ENCODE assay signal across 2 cellular contexts in genomic region chr1:54230507-54231339, GRCh38.
TF ChIP-seq lines count a peak whose summit lies in the region.

No MANE protein-coding gene starts in this region.

TF ChIP-seq in HepG2, 621 proteins besides CTCF, POLR2A, EP300 and RAD21 (continues in another document):
- TF ChIP-seq GATAD2A (CRISPR knock-in tag; IDR thresholded peaks at IDR 0.05) = no peak
- TF ChIP-seq SOX5 (CRISPR knock-in tag; IDR thresholded peaks at IDR 0.05; ENCODE audit: borderline replicate concordance) = no peak
- no peak for TF ChIP-seq ZNF280B (CRISPR knock-in tag; IDR thresholded peaks at IDR 0.05; ENCODE audit: borderline replicate concordance)
- TF ChIP-seq, protein P1, sequence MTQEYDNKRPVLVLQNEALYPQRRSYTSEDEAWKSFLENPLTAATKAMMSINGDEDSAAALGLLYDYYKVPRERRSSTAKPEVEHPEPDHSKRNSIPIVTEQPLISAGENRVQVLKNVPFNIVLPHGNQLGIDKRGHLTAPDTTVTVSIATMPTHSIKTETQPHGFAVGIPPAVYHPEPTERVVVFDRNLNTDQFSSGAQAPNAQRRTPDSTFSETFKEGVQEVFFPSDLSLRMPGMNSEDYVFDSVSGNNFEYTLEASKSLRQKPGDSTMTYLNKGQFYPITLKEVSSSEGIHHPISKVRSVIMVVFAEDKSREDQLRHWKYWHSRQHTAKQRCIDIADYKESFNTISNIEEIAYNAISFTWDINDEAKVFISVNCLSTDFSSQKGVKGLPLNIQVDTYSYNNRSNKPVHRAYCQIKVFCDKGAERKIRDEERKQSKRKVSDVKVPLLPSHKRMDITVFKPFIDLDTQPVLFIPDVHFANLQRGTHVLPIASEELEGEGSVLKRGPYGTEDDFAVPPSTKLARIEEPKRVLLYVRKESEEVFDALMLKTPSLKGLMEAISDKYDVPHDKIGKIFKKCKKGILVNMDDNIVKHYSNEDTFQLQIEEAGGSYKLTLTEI (CRISPR knock-in tag; conservative IDR thresholded peaks at IDR 0.05) = no peak
- TF ChIP-seq ZNF136 (CRISPR knock-in tag; IDR thresholded peaks at IDR 0.05; ENCODE audit: low read depth) = no peak
- TF ChIP-seq SMAD1 (CRISPR knock-in tag; IDR thresholded peaks at IDR 0.05; ENCODE audit: borderline replicate concordance, low read depth) = no peak
- TF ChIP-seq TBP (CRISPR knock-in tag; IDR thresholded peaks at IDR 0.05) = no peak
- TF ChIP-seq ZNF18 (CRISPR knock-in tag; IDR thresholded peaks at IDR 0.05; ENCODE audit: insufficient replicate concordance) = no peak
- TF ChIP-seq, protein P2, sequence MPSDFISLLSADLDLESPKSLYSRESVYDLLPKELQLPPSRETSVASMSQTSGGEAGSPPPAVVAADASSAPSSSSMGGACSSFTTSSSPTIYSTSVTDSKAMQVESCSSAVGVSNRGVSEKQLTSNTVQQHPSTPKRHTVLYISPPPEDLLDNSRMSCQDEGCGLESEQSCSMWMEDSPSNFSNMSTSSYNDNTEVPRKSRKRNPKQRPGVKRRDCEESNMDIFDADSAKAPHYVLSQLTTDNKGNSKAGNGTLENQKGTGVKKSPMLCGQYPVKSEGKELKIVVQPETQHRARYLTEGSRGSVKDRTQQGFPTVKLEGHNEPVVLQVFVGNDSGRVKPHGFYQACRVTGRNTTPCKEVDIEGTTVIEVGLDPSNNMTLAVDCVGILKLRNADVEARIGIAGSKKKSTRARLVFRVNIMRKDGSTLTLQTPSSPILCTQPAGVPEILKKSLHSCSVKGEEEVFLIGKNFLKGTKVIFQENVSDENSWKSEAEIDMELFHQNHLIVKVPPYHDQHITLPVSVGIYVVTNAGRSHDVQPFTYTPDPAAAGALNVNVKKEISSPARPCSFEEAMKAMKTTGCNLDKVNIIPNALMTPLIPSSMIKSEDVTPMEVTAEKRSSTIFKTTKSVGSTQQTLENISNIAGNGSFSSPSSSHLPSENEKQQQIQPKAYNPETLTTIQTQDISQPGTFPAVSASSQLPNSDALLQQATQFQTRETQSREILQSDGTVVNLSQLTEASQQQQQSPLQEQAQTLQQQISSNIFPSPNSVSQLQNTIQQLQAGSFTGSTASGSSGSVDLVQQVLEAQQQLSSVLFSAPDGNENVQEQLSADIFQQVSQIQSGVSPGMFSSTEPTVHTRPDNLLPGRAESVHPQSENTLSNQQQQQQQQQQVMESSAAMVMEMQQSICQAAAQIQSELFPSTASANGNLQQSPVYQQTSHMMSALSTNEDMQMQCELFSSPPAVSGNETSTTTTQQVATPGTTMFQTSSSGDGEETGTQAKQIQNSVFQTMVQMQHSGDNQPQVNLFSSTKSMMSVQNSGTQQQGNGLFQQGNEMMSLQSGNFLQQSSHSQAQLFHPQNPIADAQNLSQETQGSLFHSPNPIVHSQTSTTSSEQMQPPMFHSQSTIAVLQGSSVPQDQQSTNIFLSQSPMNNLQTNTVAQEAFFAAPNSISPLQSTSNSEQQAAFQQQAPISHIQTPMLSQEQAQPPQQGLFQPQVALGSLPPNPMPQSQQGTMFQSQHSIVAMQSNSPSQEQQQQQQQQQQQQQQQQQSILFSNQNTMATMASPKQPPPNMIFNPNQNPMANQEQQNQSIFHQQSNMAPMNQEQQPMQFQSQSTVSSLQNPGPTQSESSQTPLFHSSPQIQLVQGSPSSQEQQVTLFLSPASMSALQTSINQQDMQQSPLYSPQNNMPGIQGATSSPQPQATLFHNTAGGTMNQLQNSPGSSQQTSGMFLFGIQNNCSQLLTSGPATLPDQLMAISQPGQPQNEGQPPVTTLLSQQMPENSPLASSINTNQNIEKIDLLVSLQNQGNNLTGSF (CRISPR knock-in tag; IDR thresholded peaks at IDR 0.05) = no peak
- TF ChIP-seq, protein P3, sequence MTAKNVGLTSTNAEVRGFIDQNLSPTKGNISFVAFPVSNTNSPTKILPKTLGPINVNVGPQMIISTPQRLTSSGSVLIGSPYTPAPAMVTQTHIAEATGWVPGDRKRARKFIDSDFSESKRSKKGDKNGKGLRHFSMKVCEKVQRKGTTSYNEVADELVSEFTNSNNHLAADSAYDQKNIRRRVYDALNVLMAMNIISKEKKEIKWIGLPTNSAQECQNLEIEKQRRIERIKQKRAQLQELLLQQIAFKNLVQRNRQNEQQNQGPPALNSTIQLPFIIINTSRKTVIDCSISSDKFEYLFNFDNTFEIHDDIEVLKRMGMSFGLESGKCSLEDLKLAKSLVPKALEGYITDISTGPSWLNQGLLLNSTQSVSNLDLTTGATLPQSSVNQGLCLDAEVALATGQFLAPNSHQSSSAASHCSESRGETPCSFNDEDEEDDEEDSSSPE (CRISPR knock-in tag; IDR thresholded peaks at IDR 0.05) = no peak
- TF ChIP-seq ZNF616 (CRISPR knock-in tag; IDR thresholded peaks at IDR 0.05; ENCODE audit: low read depth) = no peak
- no peak for TF ChIP-seq TBL1XR1 (IDR thresholded peaks at IDR 0.05; ENCODE audit: borderline replicate concordance, low read length, partially characterized antibody)

TF ChIP-seq in endothelial cell of umbilical vein, 7 proteins besides CTCF, POLR2A, EP300 and RAD21:
- TF ChIP-seq GATA2 (IDR thresholded peaks at IDR 0.05; ENCODE audit: insufficient read depth, insufficient read length, low read depth, low read length) (no peak), MYC (IDR thresholded peaks at IDR 0.05; ENCODE audit: low read depth, low read length) (no peak)
TF ChIP-seq in endothelial cell of umbilical vein: peak in this region for 0.
